In genomic region chr11:74932797-74933196, GRCh38 we compare ENCODE assay signal across 16 cellular contexts. TPM values are rescaled to one million over a fixed set of nuclear protein-coding genes. Genes with fewer than 3 reads are reported as not detected.
DNase-seq lines count a peak whose midpoint lies in the region; ATAC-seq, FAIRE-seq and TF ChIP-seq lines count a peak whose summit lies in the region.
"Had no signal": no experiment of that assay in that cellular context is flagged by ENCODE, and none has a peak within 500 bp of the region (broad histone marks: within the 10 kb centered on the region; RNA-seq: fewer than 3 reads in every experiment).

No MANE protein-coding gene starts in this region.

- no peaks in the 10 kb centered on the region for H3K27me3 ChIP-seq in brain microvascular endothelial cell (replicated peaks)
- H3K27me3 ChIP-seq: cardiac muscle cell, spleen, tibial nerve had no signal

- peak; percentile 33 for DNase-seq in DMS53 (lab: John Stamatoyannopoulos, UW)
- no peak for DNase-seq in DMS53 treated with DMSO at 0.1 percent for 48 hours (lab: John Stamatoyannopoulos, UW; ENCODE audit: unreplicated experiment)
- DNase-seq in RCC 7860 (ENCODE audit: low spot score) = peak; percentile 77
- DNase-seq in brain microvascular endothelial cell = peak; percentile 70
- no peak for DNase-seq in natural killer cell treated with Interleukin-12 subunit alpha and Interleukin-12 subunit beta and Interleukin-15 and Interleukin-18, amount 100 ng/mL, for 72 hours (ENCODE audit: low spot score)
- no peak for DNase-seq in NCI-H774 (lab: John Stamatoyannopoulos, UW)
- DNase-seq in amniotic stem cell (lab: John Stamatoyannopoulos, UW) = no peak
- DNase-seq in GM19240 (ENCODE audit: insufficient read length, low spot score) = no peak
- DNase-seq: NCI-H1436, NCI-H69, SIG-M5, spleen had no signal

- peak; percentile 56 for FAIRE-seq in RCC 7860 (lab: Jason Lieb, UNC)

- peak; percentile 83 to 86 for ATAC-seq in natural killer cell treated with Interleukin-12 subunit alpha and Interleukin-12 subunit beta and Interleukin-15 and Interleukin-18, amount 100 ng/mL, for 72 hours

- H3K36me3 Mint-ChIP-seq in natural killer cell treated with Interleukin-12 subunit alpha and Interleukin-12 subunit beta and Interleukin-15 and Interleukin-18, amount 100 ng/mL, for 72 hours = peaks cover 12% of the 10 kb centered on the region

- H3K27ac Mint-ChIP-seq in natural killer cell treated with Interleukin-12 subunit alpha and Interleukin-12 subunit beta and Interleukin-15 and Interleukin-18, amount 100 ng/mL, for 72 hours = peak overlapping the region; percentile 81 to 84

- no peak overlapping the region for H3K4me3 ChIP-seq in brain microvascular endothelial cell (ENCODE audit: low read depth, low read length)
- H3K4me3 ChIP-seq: cardiac muscle cell, lung, spleen, tibial nerve had no signal

- no peaks in the 10 kb centered on the region for H3K27me3 Mint-ChIP-seq in natural killer cell treated with Interleukin-12 subunit alpha and Interleukin-12 subunit beta and Interleukin-15 and Interleukin-18, amount 100 ng/mL, for 72 hours

- peak overlapping the region; percentile 59 for H3K4me3 Mint-ChIP-seq in natural killer cell treated with Interleukin-12 subunit alpha and Interleukin-12 subunit beta and Interleukin-15 and Interleukin-18, amount 100 ng/mL, for 72 hours

- in situ Hi-C loops in brain microvascular endothelial cell (cut with HindIII; ENCODE audit: low pct_ligation_motif_present, low sequenced_read_pairs) = no loop called here

- peaks cover 11% of the 10 kb centered on the region for H3K36me3 ChIP-seq in brain microvascular endothelial cell (replicated peaks)

- TF ChIP-seq CTCF in brain microvascular endothelial cell (IDR thresholded peaks at IDR 0.05; ENCODE audit: low read depth, low read length, missing control alignments) = no peak

- H3K27ac ChIP-seq in brain microvascular endothelial cell = peak overlapping the region; percentile 70
- H3K27ac ChIP-seq: 22Rv1, cardiac muscle cell, spleen, tibial nerve had no signal

- H3K9me3 Mint-ChIP-seq in natural killer cell treated with Interleukin-12 subunit alpha and Interleukin-12 subunit beta and Interleukin-15 and Interleukin-18, amount 100 ng/mL, for 72 hours = no peaks in the 10 kb centered on the region

- peaks cover 15 to 21% of the 10 kb centered on the region in 2 donors for H3K4me1 Mint-ChIP-seq in natural killer cell treated with Interleukin-12 subunit alpha and Interleukin-12 subunit beta and Interleukin-15 and Interleukin-18, amount 100 ng/mL, for 72 hours (ENCODE audit: low read depth in 2 of 2)

RNA-seq across cellular contexts. Expression of gene XRRA1, which starts 16.1 kb away (rescaled TPM):
- 10 to 100 TPM; 12.2 to 31.2 TPM for total RNA-seq in natural killer cell treated with Interleukin-12 subunit alpha and Interleukin-12 subunit beta and Interleukin-15 and Interleukin-18, amount 100 ng/mL, for 72 hours

RNA-seq across cellular contexts. Expression of gene SPCS2, which starts 16.3 kb away (rescaled TPM):
- 100 to 1,000 TPM; 110 to 168 TPM for total RNA-seq in natural killer cell treated with Interleukin-12 subunit alpha and Interleukin-12 subunit beta and Interleukin-15 and Interleukin-18, amount 100 ng/mL, for 72 hours

RNA-seq across cellular contexts. Expression of gene NEU3, which starts 55.9 kb away (rescaled TPM):
- total RNA-seq in natural killer cell treated with Interleukin-12 subunit alpha and Interleukin-12 subunit beta and Interleukin-15 and Interleukin-18, amount 100 ng/mL, for 72 hours = 10 to 100 TPM; 17.8 to 35.0 TPM

Comparison
In these comparisons a context has a peak if more than half of its experiments do, and no peak if none do; other contexts are left out.
1. DNase-seq: peak in DMS53 (single experiment), RCC 7860 (single experiment) and brain microvascular endothelial cell (single experiment); none in DMS53 treated with DMSO at 0.1 percent for 48 hours (single experiment), natural killer cell treated with Interleukin-12 subunit alpha and Interleukin-12 subunit beta and Interleukin-15 and Interleukin-18, amount 100 ng/mL, for 72 hours (single experiment), NCI-H774 (single experiment), amniotic stem cell (single experiment) and GM19240 (single experiment).